In genomic region chr20:52429029-52429428, GRCh38 we compare ENCODE assay signal across 5 cellular contexts.
"Had no signal": no experiment of that assay in that cellular context is flagged by ENCODE, and none has a peak within 500 bp of the region (broad histone marks: within the 10 kb centered on the region; RNA-seq: fewer than 3 reads in every experiment).

No MANE protein-coding gene starts in this region.

- H3K9ac ChIP-seq: KMS-11 had no signal

- H3K27ac ChIP-seq: HL-60, KMS-11 had no signal

- H3K4me2 ChIP-seq: KMS-11 had no signal

- DNase-seq: IMR-90, KBM-7, KG1 had no signal
